In the genomic region with DNA sequence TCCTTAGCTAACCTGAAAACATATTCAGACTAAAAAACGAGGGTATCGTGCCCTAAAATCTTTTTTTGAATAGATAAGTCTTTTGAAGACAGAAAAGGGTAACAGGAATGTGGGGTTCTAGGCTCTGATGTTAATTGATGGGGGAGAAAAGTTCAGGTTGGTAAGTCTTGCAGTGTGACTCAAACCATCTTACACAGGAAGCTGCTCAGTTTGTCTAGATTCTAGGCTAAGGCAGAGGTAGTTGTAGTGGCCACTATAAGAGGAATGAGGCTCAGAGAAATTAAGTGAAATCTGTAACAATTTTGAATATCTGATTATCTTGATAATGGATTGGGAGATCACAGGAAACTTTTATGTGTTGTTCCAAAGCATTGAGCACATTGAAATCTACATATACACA, we compare ENCODE assay signal across 34 cellular contexts.
"Had no signal": no experiment of that assay in that cellular context is flagged by ENCODE, and none has a peak within 500 bp of the region (broad histone marks: within the 10 kb centered on the region; RNA-seq: fewer than 3 reads in every experiment).

No MANE protein-coding gene starts in this region.

- H3K36me3 ChIP-seq: breast epithelium, esophagus muscularis mucosa, heart left ventricle, right atrium auricular region, upper lobe of left lung, vagina had no signal

- H3K27ac ChIP-seq: breast epithelium, esophagus muscularis mucosa, foreskin keratinocyte, heart left ventricle, right atrium auricular region, upper lobe of left lung, vagina, VCaP had no signal

- H3K27me3 Mint-ChIP-seq: activated naive CD8-positive, alpha-beta T cell treated with anti-CD3 and anti-CD28 coated beads, Interleukin-2, amount 50 U/mL, for 24 hours; dendritic cell treated with granulocyte-macrophage colony-stimulating factor and Interleukin-4, amounts not matched to agents 40 ng/mL and 50 ng/mL, for 4 days; stimulated activated naive CD8-positive, alpha-beta T cell treated with anti-CD3 and anti-CD28 coated beads, Interleukin-15, amount 100 ng/mL, for 72 hours had no signal

- FAIRE-seq: kidney had no signal

- H3K36me3 Mint-ChIP-seq: activated naive CD4-positive, alpha-beta T cell treated with anti-CD3 and anti-CD28 coated beads, Interleukin-2, amount 50 U/mL, for 24 hours; mesothelial cell of epicardium; naive thymus-derived CD4-positive, alpha-beta T cell; stimulated activated memory B cell treated with anti-CD40 and anti-IgM and Interleukin-4, amounts not matched to agents 10 μg/mL and 1 μg/mL and 100 μg/mL, for 72 hours had no signal

- H3K4me2 ChIP-seq: smooth muscle cell had no signal

- ATAC-seq: activated CD4-positive, CD25-positive, alpha-beta regulatory T cell treated with anti-CD3 and anti-CD28 coated beads, Interleukin-2, amount 50 U/mL, for 24 hours; activated naive CD8-positive, alpha-beta T cell treated with anti-CD3 and anti-CD28 coated beads, Interleukin-2, amount 50 U/mL, for 24 hours; activated T-cell treated with anti-CD3 and anti-CD28 coated beads, Interleukin-2, amount 50 U/mL, for 4 hours; activated T-helper 17 cell treated with anti-CD3 and anti-CD28 coated beads, Interleukin-2, amount 50 U/mL, for 72 hours; foreskin keratinocyte; heart left ventricle; left colon; naive thymus-derived CD4-positive, alpha-beta T cell; stimulated activated memory B cell treated with anti-CD40 and anti-IgM and Interleukin-4, amounts not matched to agents 10 μg/mL and 1 μg/mL and 100 μg/mL, for 72 hours; stimulated activated naive CD8-positive, alpha-beta T cell treated with anti-CD3 and anti-CD28 coated beads, Interleukin-15, amount 100 ng/mL, for 72 hours had no signal

- H3K4me3 ChIP-seq: breast epithelium, esophagus muscularis mucosa, heart left ventricle, right atrium auricular region, smooth muscle cell, upper lobe of left lung, vagina had no signal

- H3K4me1 ChIP-seq: breast epithelium, esophagus muscularis mucosa, foreskin keratinocyte, heart left ventricle, right atrium auricular region, upper lobe of left lung, vagina had no signal

- H3K9me3 ChIP-seq: breast epithelium, esophagus muscularis mucosa, upper lobe of left lung, vagina had no signal

- H3K4me3 Mint-ChIP-seq: activated CD4-positive, alpha-beta memory T cell treated with anti-CD3 and anti-CD28 coated beads, Interleukin-2, amount 10 ng/mL, durations not matched to agents 7 days and 5 days; activated naive CD4-positive, alpha-beta T cell treated with anti-CD3 and anti-CD28 coated beads, Interleukin-2, amount 50 U/mL, for 24 hours; activated naive CD8-positive, alpha-beta T cell treated with anti-CD3 and anti-CD28 coated beads, Interleukin-2, amount 50 U/mL, for 24 hours; activated T-cell treated with anti-CD3 and anti-CD28 coated beads, Interleukin-2, amount 50 U/mL, for 4 hours; activated T-helper 17 cell treated with anti-CD3 and anti-CD28 coated beads, Interleukin-2, amount 50 U/mL, for 72 hours; dendritic cell treated with granulocyte-macrophage colony-stimulating factor and Interleukin-4, amounts not matched to agents 40 ng/mL and 50 ng/mL, for 4 days; immature natural killer cell; mesothelial cell of epicardium; naive thymus-derived CD4-positive, alpha-beta T cell; neural crest cell; stimulated activated memory B cell treated with anti-CD40 and anti-IgM and Interleukin-4, amounts not matched to agents 10 μg/mL and 1 μg/mL and 100 μg/mL, for 72 hours; stimulated activated naive CD8-positive, alpha-beta T cell treated with anti-CD3 and anti-CD28 coated beads, Interleukin-15, amount 100 ng/mL, for 72 hours had no signal

- H3K27me3 ChIP-seq: esophagus muscularis mucosa, foreskin keratinocyte, heart left ventricle, right atrium auricular region, upper lobe of left lung, vagina had no signal

- DNase-seq: activated CD4-positive, alpha-beta memory T cell treated with anti-CD3 and anti-CD28 coated beads, Interleukin-2, amount 10 ng/mL, durations not matched to agents 7 days and 5 days; activated CD4-positive, alpha-beta T cell treated with anti-CD3 and anti-CD28 coated beads for 48 hours; activated CD8-positive, alpha-beta memory T cell treated with anti-CD3 and anti-CD28 coated beads, Interleukin-2, amount 50 U/mL, for 48 hours; activated naive CD8-positive, alpha-beta T cell treated with anti-CD3 and anti-CD28 coated beads, Interleukin-2, amount 50 U/mL, for 24 hours; activated T-cell treated with anti-CD3 and anti-CD28 coated beads, Interleukin-2, amount 50 U/mL, for 4 hours; amygdala; central memory CD4-positive, alpha-beta T cell; foreskin keratinocyte; heart left ventricle; hypothalamus; immature natural killer cell; kidney; left colon; mammary epithelial cell; naive thymus-derived CD4-positive, alpha-beta T cell; stimulated activated CD4-positive, alpha-beta T cell treated with anti-CD3 and anti-CD28 coated beads, Interleukin-1b, Interleukin-23, amount 100 ng/mL, for 48 hours; stimulated activated CD4-positive, alpha-beta T cell treated with anti-CD3 and anti-CD28 coated beads, Interleukin-4, amount 100 ng/mL, for 4 hours; stimulated activated CD8-positive, alpha-beta memory T cell treated with anti-CD3 and anti-CD28 coated beads, Interleukin-4, amount 100 ng/mL, for 48 hours; stimulated activated naive CD8-positive, alpha-beta T cell treated with anti-CD3 and anti-CD28 coated beads, Interleukin-15, amount 100 ng/mL, for 72 hours; substantia nigra; upper lobe of left lung had no signal

- H3K4me1 Mint-ChIP-seq: activated CD4-positive, alpha-beta memory T cell treated with anti-CD3 and anti-CD28 coated beads, Interleukin-2, amount 10 ng/mL, durations not matched to agents 7 days and 5 days; activated naive CD4-positive, alpha-beta T cell treated with anti-CD3 and anti-CD28 coated beads, Interleukin-2, amount 50 U/mL, for 24 hours; activated naive CD8-positive, alpha-beta T cell treated with anti-CD3 and anti-CD28 coated beads, Interleukin-2, amount 50 U/mL, for 24 hours; activated T-helper 17 cell treated with anti-CD3 and anti-CD28 coated beads, Interleukin-2, amount 50 U/mL, for 72 hours; mesothelial cell of epicardium; naive thymus-derived CD4-positive, alpha-beta T cell; neural crest cell; stimulated activated memory B cell treated with anti-CD40 and anti-IgM and Interleukin-4, amounts not matched to agents 10 μg/mL and 1 μg/mL and 100 μg/mL, for 72 hours; stimulated activated naive CD8-positive, alpha-beta T cell treated with anti-CD3 and anti-CD28 coated beads, Interleukin-15, amount 100 ng/mL, for 72 hours had no signal

- H3K27ac Mint-ChIP-seq: activated CD4-positive, alpha-beta memory T cell treated with anti-CD3 and anti-CD28 coated beads, Interleukin-2, amount 10 ng/mL, durations not matched to agents 7 days and 5 days; activated naive CD4-positive, alpha-beta T cell treated with anti-CD3 and anti-CD28 coated beads, Interleukin-2, amount 50 U/mL, for 24 hours; activated naive CD8-positive, alpha-beta T cell treated with anti-CD3 and anti-CD28 coated beads, Interleukin-2, amount 50 U/mL, for 24 hours; activated T-helper 17 cell treated with anti-CD3 and anti-CD28 coated beads, Interleukin-2, amount 50 U/mL, for 72 hours; dendritic cell treated with granulocyte-macrophage colony-stimulating factor and Interleukin-4, amounts not matched to agents 40 ng/mL and 50 ng/mL, for 4 days; immature natural killer cell; mesothelial cell of epicardium; naive thymus-derived CD4-positive, alpha-beta T cell; stimulated activated memory B cell treated with anti-CD40 and anti-IgM and Interleukin-4, amounts not matched to agents 10 μg/mL and 1 μg/mL and 100 μg/mL, for 72 hours; stimulated activated naive CD8-positive, alpha-beta T cell treated with anti-CD3 and anti-CD28 coated beads, Interleukin-15, amount 100 ng/mL, for 72 hours had no signal

- H3K9me3 Mint-ChIP-seq: activated CD4-positive, alpha-beta memory T cell treated with anti-CD3 and anti-CD28 coated beads, Interleukin-2, amount 10 ng/mL, durations not matched to agents 7 days and 5 days; activated naive CD4-positive, alpha-beta T cell treated with anti-CD3 and anti-CD28 coated beads, Interleukin-2, amount 50 U/mL, for 24 hours; activated naive CD8-positive, alpha-beta T cell treated with anti-CD3 and anti-CD28 coated beads, Interleukin-2, amount 50 U/mL, for 24 hours; activated T-helper 17 cell treated with anti-CD3 and anti-CD28 coated beads, Interleukin-2, amount 50 U/mL, for 72 hours; dendritic cell treated with granulocyte-macrophage colony-stimulating factor and Interleukin-4, amounts not matched to agents 40 ng/mL and 50 ng/mL, for 4 days; immature natural killer cell; stimulated activated memory B cell treated with anti-CD40 and anti-IgM and Interleukin-4, amounts not matched to agents 10 μg/mL and 1 μg/mL and 100 μg/mL, for 72 hours; stimulated activated naive CD8-positive, alpha-beta T cell treated with anti-CD3 and anti-CD28 coated beads, Interleukin-15, amount 100 ng/mL, for 72 hours had no signal
